Comparison of ENCODE assay signal across 8 cellular contexts in genomic region chr2:4354678-4355077, GRCh38.
A peak's percentile ranks its signal among the peaks of the same experiment; 100 is the strongest.
DNase-seq lines count a peak whose midpoint lies in the region; ATAC-seq and TF ChIP-seq lines count a peak whose summit lies in the region.

No MANE protein-coding gene starts in this region.

- POLR2A ChIA-PET in Caco-2 (lab: Charles Lee), result no interaction called here
- POLR2A ChIA-PET in PC-9 (lab: Charles Lee; ENCODE audit: unreplicated experiment), result no interaction called here

- no peak overlapping the region for H2BK5ac ChIP-seq in H9 (ENCODE audit: insufficient read length, low read length)

- H2BK12ac ChIP-seq in H9 (ENCODE audit: insufficient read length, low read depth, low read length), result no peak overlapping the region

- BruUV-seq in Caco-2 (replicated peaks; lab: Mats Ljungman, UMichigan), result no TSS peak
- no TSS peak for BruUV-seq in PC-9 (replicated peaks; lab: Mats Ljungman, UMichigan)

- in situ Hi-C loops in gastrocnemius medialis (cut with MboI; ENCODE audit: low sequenced_read_pairs in 4 of 4), result no loop called here

- peak; percentile 24 to 40 for TF ChIP-seq CTCF in Caco-2 (IDR thresholded peaks at IDR 0.05; ENCODE audit: insufficient read depth in 1 of 2, low read depth in 1 of 2, low read length in 1 of 2, severe bottlenecking in 1 of 2, unreplicated experiment in 1 of 2)
- peak; percentile 90 for TF ChIP-seq CTCF in H9 (conservative IDR thresholded peaks at IDR 0.05)
- peak; percentile 71 for TF ChIP-seq CTCF in PC-9 (conservative IDR thresholded peaks at IDR 0.05)
- TF ChIP-seq CTCF in gastrocnemius medialis (IDR thresholded peaks at IDR 0.05 in 4 of 5, conservative IDR thresholded peaks at IDR 0.05 in 1 of 5), result no peak

- H3K27me3 Mint-ChIP-seq in Caco-2 (ENCODE audit: insufficient read depth, unreplicated experiment) (no peaks in the 10 kb centered on the region), H9 (ENCODE audit: low read depth) (no peaks in the 10 kb centered on the region)

- H3K9me3 Mint-ChIP-seq in Caco-2 (ENCODE audit: unreplicated experiment) (no peaks in the 10 kb centered on the region), H9 (peaks cover 4% of the 10 kb centered on the region in 2 experiments; a peak in 2 of 5 replicates)

- no peaks in the 10 kb centered on the region for H3F3A ChIP-seq in PC-9 (ENCODE audit: insufficient read depth, low read depth)

- H3K4me3 ChIP-seq in Caco-2 (ENCODE audit: low read depth, low read length) (no peak overlapping the region), PC-9 (no peak overlapping the region), gastrocnemius medialis (no peak overlapping the region)

- no peak overlapping the region for H3K4ac ChIP-seq in H9 (ENCODE audit: low read depth, low read length)

- no CpG with 5 or more reads among the region's 10 CpGs for WGBS in H9 (ENCODE audit: extremely low coverage, insufficient read length, low lambda C conversion rate)

- H3K27ac ChIP-seq in H9 (ENCODE audit: insufficient read length, low read depth, low read length) (no peak overlapping the region), PC-9 (no peak overlapping the region), gastrocnemius medialis (no peak overlapping the region)

- no peak overlapping the region for H3K4me3 Mint-ChIP-seq in Caco-2 (ENCODE audit: unreplicated experiment)
- H3K4me3 Mint-ChIP-seq in H9, result no peak overlapping the region

- H3T11ph ChIP-seq in H9 (ENCODE audit: low read length), result no peak overlapping the region

- no peak overlapping the region for H4K8ac ChIP-seq in H9 (replicated peaks; ENCODE audit: insufficient read length, low read depth, low read length)

- no peaks in the 10 kb centered on the region for H3K9me2 ChIP-seq in PC-9 (ENCODE audit: insufficient read depth)

- H3K23me2 ChIP-seq in H9 (ENCODE audit: insufficient read length, low read depth, low read length, poor library complexity, severe bottlenecking), result no peaks in the 10 kb centered on the region

- H4K20me1 ChIP-seq in H9 (ENCODE audit: control insufficient read depth, insufficient read depth, insufficient read length), result no peaks in the 10 kb centered on the region
- H4K20me1 ChIP-seq in PC-9 (ENCODE audit: insufficient read depth), result no peaks in the 10 kb centered on the region

- H3K36me3 ChIP-seq in Caco-2 (ENCODE audit: control insufficient read depth, insufficient read depth, low read length) (no peaks in the 10 kb centered on the region), PC-9 (ENCODE audit: low read depth) (no peaks in the 10 kb centered on the region), gastrocnemius medialis (no peaks in the 10 kb centered on the region)

- no peak overlapping the region for H3K9ac ChIP-seq in H9 (ENCODE audit: extremely low read depth, insufficient read length, low read length)

- H3K4me1 Mint-ChIP-seq in Caco-2 (ENCODE audit: low read depth, unreplicated experiment) (no peaks in the 10 kb centered on the region), H9 (peaks cover 2 to 8% of the 10 kb centered on the region in 2 experiments; a peak in 3 of 4 replicates)

- no peak overlapping the region for H2AK5ac ChIP-seq in H9 (ENCODE audit: insufficient read length, low read length)

- no peak overlapping the region for H3K18ac ChIP-seq in H9 (ENCODE audit: insufficient read length, low read depth, low read length)

- H2BK20ac ChIP-seq in H9 (ENCODE audit: low read depth, low read length, poor library complexity, severe bottlenecking), result no peak overlapping the region

- no peak overlapping the region for H4K91ac ChIP-seq in H9 (ENCODE audit: insufficient read length, low read depth, low read length)

- H3K79me1 ChIP-seq in H9 (ENCODE audit: insufficient read depth, low read depth, low read length, poor library complexity, severe bottlenecking), result no peaks in the 10 kb centered on the region

- ATAC-seq in HG03095 (IDR thresholded peaks at IDR 0.05; ENCODE audit: unreplicated experiment) (no peak), gastrocnemius medialis (no peak)
- no peak for ATAC-seq in activated CD4-positive, CD25-positive, alpha-beta regulatory T cell treated with anti-CD3 and anti-CD28 coated beads, Interleukin-2, amount 50 U/mL, for 24 hours

- H2BK120ac ChIP-seq in H9 (ENCODE audit: low read depth, low read length, poor library complexity, severe bottlenecking), result no peak overlapping the region

- DNase-seq in Caco-2 (peak; percentile 35 to 50), H9 (peak; percentile 87), PC-9 (peak in 1 of 2 experiments; percentile 18), iris pigment epithelial cell (ENCODE audit: low read depth) (peak; percentile 1), hepatic stellate cell (ENCODE audit: low spot score) (no peak), gastrocnemius medialis (no peak)

- H3K27me3 ChIP-seq in Caco-2 (replicated peaks; ENCODE audit: control insufficient read depth, insufficient read depth, low read length) (no peaks in the 10 kb centered on the region), H9 (ENCODE audit: insufficient read depth, low read length) (no peaks in the 10 kb centered on the region), PC-9 (ENCODE audit: insufficient read depth, low read depth) (peaks cover 7% of the 10 kb centered on the region; the same call in 1 of the 2 replicates), gastrocnemius medialis (no peaks in the 10 kb centered on the region)

- H3K27ac Mint-ChIP-seq in Caco-2 (ENCODE audit: unreplicated experiment) (no peak overlapping the region), H9 (no peak overlapping the region)

- TF ChIP-seq POLR2A in gastrocnemius medialis (IDR thresholded peaks at IDR 0.05), result no peak

- no peak overlapping the region for H3K14ac ChIP-seq in H9 (ENCODE audit: insufficient read depth, low read length)

- H3K36me3 Mint-ChIP-seq in Caco-2 (ENCODE audit: insufficient read depth, unreplicated experiment) (no peaks in the 10 kb centered on the region), H9 (ENCODE audit: insufficient read depth in 1 of 3, low read depth in 3 of 3) (no peaks in the 10 kb centered on the region; a peak in 1 of 7 replicates)

- no peak overlapping the region for H2AFZ ChIP-seq in H9 (ENCODE audit: low read length)
- no peak overlapping the region for H2AFZ ChIP-seq in PC-9

- CTCF ChIA-PET in Caco-2 (lab: Charles Lee), result no interaction called here
- CTCF ChIA-PET in PC-9 (lab: Charles Lee), result no interaction called here

- intact Hi-C loops in Caco-2 (cut with micrococcal nuclease; ENCODE audit: unreplicated experiment) (loop anchor here (1.0 to 5.0 kb wide), 2 partner anchors 361 to 408 kb away; no protein-coding TSS in a partner anchor), PC-9 (cut with micrococcal nuclease; ENCODE audit: unreplicated experiment) (no loop called here), gastrocnemius medialis (cut with DNase I; ENCODE audit: low total_unique reads) (no loop called here)

- no peak overlapping the region for H4K5ac ChIP-seq in H9 (ENCODE audit: insufficient read length, low read depth, low read length)

- no peak overlapping the region for H2BK15ac ChIP-seq in H9 (ENCODE audit: low read depth, low read length)

- no peaks in the 10 kb centered on the region for H3K79me2 ChIP-seq in H9 (ENCODE audit: insufficient read depth, low read length)
- H3K79me2 ChIP-seq in PC-9 (ENCODE audit: low read depth), result no peaks in the 10 kb centered on the region

- no peak overlapping the region for H3K4me2 ChIP-seq in H9 (ENCODE audit: insufficient read depth, insufficient read length, low read length)
- H3K4me2 ChIP-seq in PC-9, result no peak overlapping the region

- H3K4me1 ChIP-seq in Caco-2 (no peaks in the 10 kb centered on the region), H9 (ENCODE audit: insufficient read depth, low read length) (no peaks in the 10 kb centered on the region), PC-9 (replicated peaks; ENCODE audit: insufficient read depth) (no peaks in the 10 kb centered on the region), gastrocnemius medialis (no peaks in the 10 kb centered on the region)

- H3K9me3 ChIP-seq in Caco-2 (no peaks in the 10 kb centered on the region), H9 (ENCODE audit: control insufficient read depth, low read depth, low read length) (no peaks in the 10 kb centered on the region), PC-9 (ENCODE audit: insufficient read depth, low read depth) (no peaks in the 10 kb centered on the region), gastrocnemius medialis (no peaks in the 10 kb centered on the region)

- no peak overlapping the region for H3K56ac ChIP-seq in H9 (ENCODE audit: insufficient read length, low read depth, low read length)

- no peak overlapping the region for H3K23ac ChIP-seq in H9 (ENCODE audit: insufficient read length, low read depth, low read length)

Comparison
In these comparisons a context has a peak if more than half of its experiments do, and no peak if none do; other contexts are left out.
1. DNase-seq: peak in Caco-2 (2 of 2), H9 (single experiment) and iris pigment epithelial cell (single experiment); none in hepatic stellate cell (single experiment) and gastrocnemius medialis (0 of 2).
2. CTCF ChIP-seq: peak in Caco-2 (2 of 2), H9 (single experiment) and PC-9 (single experiment); none in gastrocnemius medialis (0 of 5).